ENCODE assay signal across 7 cellular contexts in genomic region chr21:37248298-37248697, GRCh38.
"Had no signal": no experiment of that assay in that cellular context is flagged by ENCODE, and none has a peak within 500 bp of the region (broad histone marks: within the 10 kb centered on the region; RNA-seq: fewer than 3 reads in every experiment).

No MANE protein-coding gene starts in this region.

- H3K9me3 Mint-ChIP-seq: HFFc6, IgD-negative memory B cell had no signal

- H3K27me3 Mint-ChIP-seq: IgD-negative memory B cell had no signal

- ATAC-seq: HCT116, HepG2 had no signal

- H3K4me3 Mint-ChIP-seq: HFFc6 had no signal

- DNase-seq: GM23248, GOT3, H7, HFFc6 had no signal

- H3K27ac Mint-ChIP-seq: HFFc6, IgD-negative memory B cell had no signal

- FAIRE-seq: HepG2 had no signal
